ENCODE assay signal across 21 cellular contexts in genomic region chr20:54339093-54339492, GRCh38.
DNase-seq lines count a peak whose midpoint lies in the region; ATAC-seq and TF ChIP-seq lines count a peak whose summit lies in the region.
"Had no signal": no experiment of that assay in that cellular context is flagged by ENCODE, and none has a peak within 500 bp of the region (broad histone marks: within the 10 kb centered on the region; RNA-seq: fewer than 3 reads in every experiment).

No MANE protein-coding gene starts in this region.

- no peak for TF ChIP-seq CTCF in OCI-LY3 (IDR thresholded peaks at IDR 0.05; ENCODE audit: low read depth, low read length)

- no peaks in the 10 kb centered on the region for H3K4me1 Mint-ChIP-seq in activated naive CD4-positive, alpha-beta T cell treated with anti-CD3 and anti-CD28 coated beads, Interleukin-2, amount 10 ng/mL, durations not matched to agents 7 days and 5 days

- H3K4me2 ChIP-seq in OCI-LY3 (ENCODE audit: low read length) = peak overlapping the region; percentile 17; the same call in 1 of the 2 replicates

- H3K27ac Mint-ChIP-seq in activated naive CD4-positive, alpha-beta T cell treated with anti-CD3 and anti-CD28 coated beads, Interleukin-2, amount 10 ng/mL, durations not matched to agents 7 days and 5 days = no peak overlapping the region
- no peak overlapping the region for H3K27ac Mint-ChIP-seq in activated naive CD4-positive, alpha-beta T cell treated with anti-CD3 and anti-CD28 coated beads, Interleukin-2, amount 50 U/mL, for 72 hours
- H3K27ac Mint-ChIP-seq: CD8-positive, alpha-beta T cell had no signal

- H3K4me1 ChIP-seq in OCI-LY3 (ENCODE audit: low read length) = peaks cover 8% of the 10 kb centered on the region

- H3K9me3 Mint-ChIP-seq in activated naive CD4-positive, alpha-beta T cell treated with anti-CD3 and anti-CD28 coated beads, Interleukin-2, amount 10 ng/mL, durations not matched to agents 7 days and 5 days = no peaks in the 10 kb centered on the region
- peaks cover 8 to 17% of the 10 kb centered on the region in 2 donors for H3K9me3 Mint-ChIP-seq in activated naive CD4-positive, alpha-beta T cell treated with anti-CD3 and anti-CD28 coated beads, Interleukin-2, amount 50 U/mL, for 72 hours

- H4K20me1 ChIP-seq in OCI-LY3 (ENCODE audit: insufficient read depth, low read length) = no peaks in the 10 kb centered on the region

- no peaks in the 10 kb centered on the region for H3K9me3 ChIP-seq in OCI-LY3 (ENCODE audit: insufficient read depth, low read length)

- H3K9ac ChIP-seq in OCI-LY3 (ENCODE audit: low read length) = no peak overlapping the region

- H3K36me3 ChIP-seq in OCI-LY3 (replicated peaks; ENCODE audit: low read depth, low read length) = peaks cover 2% of the 10 kb centered on the region

- no peaks in the 10 kb centered on the region for H3K79me2 ChIP-seq in OCI-LY3 (ENCODE audit: low read length)

- H3K27me3 ChIP-seq in OCI-LY3 (ENCODE audit: low read depth, low read length) = no peaks in the 10 kb centered on the region

- no peaks in the 10 kb centered on the region for H3K27me3 Mint-ChIP-seq in activated naive CD4-positive, alpha-beta T cell treated with anti-CD3 and anti-CD28 coated beads, Interleukin-2, amount 10 ng/mL, durations not matched to agents 7 days and 5 days

- DNase-seq in activated naive CD4-positive, alpha-beta T cell treated with anti-CD3 and anti-CD28 coated beads, Interleukin-2, amount 10 ng/mL, durations not matched to agents 7 days and 5 days = peak; percentile 20
- DNase-seq in activated naive CD4-positive, alpha-beta T cell treated with anti-CD3 and anti-CD28 coated beads, Interleukin-2, amount 50 U/mL, for 72 hours (ENCODE audit: low spot score in 2 of 2) = no peak
- DNase-seq in HT1080 (ENCODE audit: low read depth) (peak; percentile 14), pulmonary artery endothelial cell (ENCODE audit: low read depth, low spot score) (peak; percentile 30), NCI-H510A treated with DMSO at 0.1 percent for 48 hours (lab: John Stamatoyannopoulos, UW) (no peak), RPMI8226 (no peak)
- DNase-seq: C1 segment of cervical spinal cord; CD8-positive, alpha-beta T cell; GDM1; Kasumi-1; NCI-H1092; NCI-H1436 treated with DMSO at 0.1 percent for 48 hours; NCI-H1930; NCI-H2227 treated with DMSO at 0.1 percent for 48 hours; NCI-H510A; NCI-H748 treated with DMSO at 0.1 percent for 48 hours; NK-92 treated with Interleukin-12 subunit alpha and Interleukin-12 subunit beta, amount 100 ng/mL, for 24 hours; PC-3; SHP77 had no signal

- H3K27ac ChIP-seq in OCI-LY3 (ENCODE audit: low read length) = no peak overlapping the region

- CTCF ChIA-PET in activated naive CD4-positive, alpha-beta T cell treated with anti-CD3 and anti-CD28 coated beads, Interleukin-2, amount 10 ng/mL, durations not matched to agents 7 days and 5 days (lab: Charles Lee) = no interaction called here

- H2AFZ ChIP-seq in OCI-LY3 (ENCODE audit: low read depth, low read length) = 0 out of 2 replicates have a peak overlapping the region, but pooled peaks have one; percentile 46

- ATAC-seq in activated naive CD4-positive, alpha-beta T cell treated with anti-CD3 and anti-CD28 coated beads, Interleukin-2, amount 50 U/mL, for 72 hours = no peak
- no peak for ATAC-seq in HG03159 (IDR thresholded peaks at IDR 0.05; ENCODE audit: unreplicated experiment)
- ATAC-seq: CD8-positive, alpha-beta T cell; PC-3 had no signal

- H3K4me3 Mint-ChIP-seq in activated naive CD4-positive, alpha-beta T cell treated with anti-CD3 and anti-CD28 coated beads, Interleukin-2, amount 10 ng/mL, durations not matched to agents 7 days and 5 days = no peak overlapping the region
- H3K4me3 Mint-ChIP-seq: CD8-positive, alpha-beta T cell had no signal

- no peak overlapping the region for H3K4me3 ChIP-seq in OCI-LY3 (ENCODE audit: low read length)

- H3K36me3 Mint-ChIP-seq in activated naive CD4-positive, alpha-beta T cell treated with anti-CD3 and anti-CD28 coated beads, Interleukin-2, amount 10 ng/mL, durations not matched to agents 7 days and 5 days = no peaks in the 10 kb centered on the region
- H3K36me3 Mint-ChIP-seq in activated naive CD4-positive, alpha-beta T cell treated with anti-CD3 and anti-CD28 coated beads, Interleukin-2, amount 50 U/mL, for 72 hours = peaks cover 6 to 35% of the 10 kb centered on the region in 2 donors
- H3K36me3 Mint-ChIP-seq: CD8-positive, alpha-beta T cell had no signal

Comparison
In these comparisons a context has a peak if more than half of its experiments do, and no peak if none do; other contexts are left out.
1. DNase-seq: peak in activated naive CD4-positive, alpha-beta T cell treated with anti-CD3 and anti-CD28 coated beads, Interleukin-2, amount 10 ng/mL, durations not matched to agents 7 days and 5 days (single experiment), HT1080 (single experiment) and pulmonary artery endothelial cell (single experiment); none in activated naive CD4-positive, alpha-beta T cell treated with anti-CD3 and anti-CD28 coated beads, Interleukin-2, amount 50 U/mL, for 72 hours (0 of 2), NCI-H510A treated with DMSO at 0.1 percent for 48 hours (single experiment) and RPMI8226 (single experiment).